34 cellular contexts compared by ENCODE assay signal in genomic region chr10:19845963-19846362, GRCh38. TPM values are rescaled to one million over a fixed set of nuclear protein-coding genes. Genes with fewer than 3 reads are reported as not detected.
DNase-seq lines count a peak whose midpoint lies in the region; ATAC-seq and TF ChIP-seq lines count a peak whose summit lies in the region.
"Had no signal": no experiment of that assay in that cellular context is flagged by ENCODE, and none has a peak within 500 bp of the region (broad histone marks: within the 10 kb centered on the region; RNA-seq: fewer than 3 reads in every experiment).

No MANE protein-coding gene starts in this region.

- H3K36me3 ChIP-seq in testis (ENCODE audit: low read depth, missing control alignments): no peaks in the 10 kb centered on the region
- H3K36me3 ChIP-seq: BLaER1, cardiac muscle cell, HAP-1, SJSA1 had no signal

- H3K4me1 Mint-ChIP-seq in MCF 10A (ENCODE audit: insufficient read depth, unreplicated experiment): peaks cover 34% of the 10 kb centered on the region
- H3K4me1 Mint-ChIP-seq: activated naive CD4-positive, alpha-beta T cell treated with anti-CD3 and anti-CD28 coated beads, Interleukin-2, amount 10 ng/mL, durations not matched to agents 7 days and 5 days; naive thymus-derived CD8-positive, alpha-beta T cell had no signal

- H3K27me3 Mint-ChIP-seq in MCF 10A (ENCODE audit: insufficient read depth, unreplicated experiment): no peaks in the 10 kb centered on the region
- H3K27me3 Mint-ChIP-seq: activated CD4-positive, alpha-beta memory T cell treated with anti-CD3 and anti-CD28 coated beads for 36 hours; activated naive CD4-positive, alpha-beta T cell treated with anti-CD3 and anti-CD28 coated beads, Interleukin-2, amount 10 ng/mL, durations not matched to agents 7 days and 5 days; effector memory CD8-positive, alpha-beta T cell; naive thymus-derived CD8-positive, alpha-beta T cell had no signal

- H3K27ac ChIP-seq in testis: no peak overlapping the region
- H3K27ac ChIP-seq: BLaER1, cardiac muscle cell, hepatocyte, SJSA1, skin epidermis had no signal

- H3K4me3 ChIP-seq in testis: no peak overlapping the region
- H3K4me3 ChIP-seq: BLaER1, cardiac muscle cell, HAP-1, hepatocyte, SJSA1, skin epidermis had no signal

- H3K27me3 ChIP-seq in testis: no peaks in the 10 kb centered on the region
- H3K27me3 ChIP-seq: BLaER1, cardiac muscle cell, hepatocyte, SJSA1 had no signal

- no peak for TF ChIP-seq POLR2A in testis (IDR thresholded peaks at IDR 0.05)

- intact Hi-C loops in MCF 10A (cut with micrococcal nuclease): no loop called here
- intact Hi-C loops in left colon (cut with DNase I, micrococcal nuclease): no loop called here
- intact Hi-C loops in testis (cut with DNase I; ENCODE audit: low total_unique reads): no loop called here

- BruUV-seq in MCF 10A (replicated peaks; lab: Mats Ljungman, UMichigan): no TSS peak

- H3K36me3 Mint-ChIP-seq in MCF 10A (ENCODE audit: insufficient read depth, unreplicated experiment): no peaks in the 10 kb centered on the region
- H3K36me3 Mint-ChIP-seq: activated CD4-positive, alpha-beta memory T cell treated with anti-CD3 and anti-CD28 coated beads for 36 hours; activated naive CD4-positive, alpha-beta T cell treated with anti-CD3 and anti-CD28 coated beads, Interleukin-2, amount 10 ng/mL, durations not matched to agents 7 days and 5 days; naive thymus-derived CD8-positive, alpha-beta T cell had no signal

- ATAC-seq in left colon (peak; percentile 68), GM18870 (IDR thresholded peaks at IDR 0.05; ENCODE audit: unreplicated experiment) (no peak), GM19452 (IDR thresholded peaks at IDR 0.05; ENCODE audit: unreplicated experiment) (no peak)
- ATAC-seq: effector memory CD8-positive, alpha-beta T cell; esophagus mucosa; left lobe of liver; naive thymus-derived CD8-positive, alpha-beta T cell; Panc1 had no signal

- CTCF ChIA-PET in MCF 10A (lab: Yijun Ruan, JAX): no interaction called here

- H3K9me3 ChIP-seq in testis: no peaks in the 10 kb centered on the region
- H3K9me3 ChIP-seq: BLaER1, HAP-1, SJSA1 had no signal

- peak overlapping the region; percentile 44 for H3K4me3 Mint-ChIP-seq in MCF 10A (ENCODE audit: unreplicated experiment)
- H3K4me3 Mint-ChIP-seq: activated CD4-positive, alpha-beta memory T cell treated with anti-CD3 and anti-CD28 coated beads for 36 hours; activated naive CD4-positive, alpha-beta T cell treated with anti-CD3 and anti-CD28 coated beads, Interleukin-2, amount 10 ng/mL, durations not matched to agents 7 days and 5 days; activated T-helper 1 cell treated with anti-CD3 and anti-CD28 coated beads, Interleukin-12 subunit alpha, Interleukin-12 subunit beta, Interleukin-2, Interleukin-4 antibody, amounts not matched to agents 30 ng/mL and 10 ng/mL and 1 ng/mL, durations not matched to agents 14 hours and 24 hours and 36 hours; effector memory CD8-positive, alpha-beta T cell; naive thymus-derived CD8-positive, alpha-beta T cell had no signal

- no peaks in the 10 kb centered on the region for H3K9me3 Mint-ChIP-seq in MCF 10A (ENCODE audit: unreplicated experiment)
- H3K9me3 Mint-ChIP-seq: activated T-helper 1 cell treated with anti-CD3 and anti-CD28 coated beads, Interleukin-12 subunit alpha, Interleukin-12 subunit beta, Interleukin-2, Interleukin-4 antibody, amounts not matched to agents 30 ng/mL and 10 ng/mL and 1 ng/mL, durations not matched to agents 14 hours and 24 hours and 36 hours had no signal

- in situ Hi-C loops in Caki2 (cut with HindIII; ENCODE audit: low pct_unique_long_range_greater_than_20kb, low sequenced_read_pairs): no loop called here

- DNase-seq in Caki2 (ENCODE audit: low read depth): peak; percentile 14
- peak; percentile 66 for DNase-seq in NCI-H226
- peak; percentile 76 for DNase-seq in MCF 10A (ENCODE audit: unreplicated experiment)
- no peak for DNase-seq in left colon
- no peak for DNase-seq in testis
- no peak for DNase-seq in NCI-H2107 (lab: John Stamatoyannopoulos, UW)
- DNase-seq: ACHN; activated CD4-positive, alpha-beta memory T cell treated with anti-CD3 and anti-CD28 coated beads for 36 hours; activated CD4-positive, CD25-positive, alpha-beta regulatory T cell treated with anti-CD3 and anti-CD28 coated beads, Interleukin-2, amount 50 U/mL, for 72 hours; activated CD8-positive, alpha-beta memory T cell treated with anti-CD3 and anti-CD28 coated beads, Interleukin-2, amount 50 U/mL, for 4 hours; activated naive CD4-positive, alpha-beta T cell treated with anti-CD3 and anti-CD28 coated beads, Interleukin-2, amount 10 ng/mL, durations not matched to agents 7 days and 5 days; amniotic stem cell; cortex of kidney; DMS79 treated with DMSO at 0.1 percent for 48 hours; effector memory CD8-positive, alpha-beta T cell; GF-D8; MM.1S; naive thymus-derived CD8-positive, alpha-beta T cell; NCI-H1417 treated with DMSO at 0.1 percent for 48 hours; NCI-H2081 treated with DMSO at 0.1 percent for 48 hours; NCI-H524; stimulated activated CD4-positive, alpha-beta T cell treated with anti-CD3 and anti-CD28 coated beads, Interleukin-2, amount 100 ng/mL, for 24 hours had no signal

- TF ChIP-seq CTCF in MCF 10A (IDR thresholded peaks at IDR 0.05; ENCODE audit: unreplicated experiment) (no peak), testis (IDR thresholded peaks at IDR 0.05) (no peak)

- POLR2A ChIA-PET in MCF 10A (lab: Yijun Ruan, JAX): interaction anchor here (0.7 to 2.7 kb wide), 8 partner anchors 11 to 81 kb away, joined by 3 to 12 read pairs (median 4); no protein-coding TSS in a partner anchor

- H3K4me1 ChIP-seq in testis: no peaks in the 10 kb centered on the region
- H3K4me1 ChIP-seq: BLaER1 had no signal

- peak overlapping the region; percentile 65 for H3K27ac Mint-ChIP-seq in MCF 10A (ENCODE audit: low read depth, unreplicated experiment)
- H3K27ac Mint-ChIP-seq: activated CD4-positive, alpha-beta memory T cell treated with anti-CD3 and anti-CD28 coated beads for 36 hours; activated naive CD4-positive, alpha-beta T cell treated with anti-CD3 and anti-CD28 coated beads, Interleukin-2, amount 10 ng/mL, durations not matched to agents 7 days and 5 days; activated T-helper 1 cell treated with anti-CD3 and anti-CD28 coated beads, Interleukin-12 subunit alpha, Interleukin-12 subunit beta, Interleukin-2, Interleukin-4 antibody, amounts not matched to agents 30 ng/mL and 10 ng/mL and 1 ng/mL, durations not matched to agents 14 hours and 24 hours and 36 hours; effector memory CD8-positive, alpha-beta T cell; naive thymus-derived CD8-positive, alpha-beta T cell had no signal

RNA-seq across cellular contexts. Expression of gene PLXDC2, which starts 29.7 kb away (rescaled TPM):
- 4.7 and 7.4 TPM in 2 replicates for total RNA-seq in Caki2 (2014; rRNA removed; shearing (Covaris generic); ENCODE audit: low replicate concordance)
- 10.6 and 23.3 TPM in 2 replicates for total RNA-seq in MCF 10A (2022)
- total RNA-seq in left colon: 10 to 100 TPM; 28.1 to 37.3 TPM
- total RNA-seq in testis: 10 to 100 TPM; 53.6 to 81.7 TPM
- 27.5 TPM for polyA plus RNA-seq in testis (ENCODE audit: insufficient read depth, low read depth, low replicate concordance)
- total RNA-seq: activated CD4-positive, alpha-beta memory T cell treated with anti-CD3 and anti-CD28 coated beads for 36 hours; activated T-helper 1 cell treated with anti-CD3 and anti-CD28 coated beads, Interleukin-12 subunit alpha, Interleukin-12 subunit beta, Interleukin-2, Interleukin-4 antibody, amounts not matched to agents 30 ng/mL and 10 ng/mL and 1 ng/mL, durations not matched to agents 14 hours and 24 hours and 36 hours had no signal

Comparison
In these comparisons a context has a peak if more than half of its experiments do, and no peak if none do; other contexts are left out.
1. DNase-seq: peak in Caki2 (single experiment), NCI-H226 (single experiment) and MCF 10A (single experiment); none in left colon (0 of 2), testis (single experiment) and NCI-H2107 (single experiment).